Comparison of ENCODE assay signal across 28 cellular contexts in the genomic region with DNA sequence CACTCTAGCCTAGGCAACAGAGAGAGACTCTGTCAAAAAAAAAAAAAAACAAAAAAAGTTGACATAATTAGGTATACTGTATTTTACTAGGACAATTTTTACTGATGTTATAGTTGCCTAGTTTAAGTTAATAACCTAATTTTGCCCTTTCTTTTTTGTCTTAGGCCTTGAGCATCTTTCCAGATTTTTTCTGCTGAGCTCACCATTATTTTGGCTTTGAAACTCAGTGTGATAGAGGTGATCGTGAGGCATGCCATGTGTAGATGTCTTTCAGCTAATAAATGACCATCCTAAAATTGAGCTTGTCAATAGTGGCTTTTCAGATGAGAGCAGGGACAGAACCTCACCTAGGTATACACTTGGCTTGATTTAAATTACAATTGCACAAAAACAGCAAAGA. TPM values are rescaled to one million over a fixed set of nuclear protein-coding genes. Genes with fewer than 3 reads are reported as not detected.
"Had no signal": no experiment of that assay in that cellular context is flagged by ENCODE, and none has a peak within 500 bp of the region (broad histone marks: within the 10 kb centered on the region; RNA-seq: fewer than 3 reads in every experiment).

No MANE protein-coding gene starts in this region.

- DNase-seq: naive thymus-derived CD8-positive, alpha-beta T cell; occipital lobe; ovary; posterior cingulate gyrus; psoas muscle; right cardiac atrium; spleen; stimulated activated CD4-positive, alpha-beta T cell treated with anti-CD3 and anti-CD28 coated beads, Interleukin-12 subunit alpha, Interleukin-12 subunit beta, amount 100 ng/mL, for 4 hours; stimulated activated CD4-positive, alpha-beta T cell treated with anti-CD3 and anti-CD28 coated beads, Interleukin-2, amount 100 ng/mL, for 24 hours; stimulated activated CD4-positive, alpha-beta T cell treated with anti-CD3 and anti-CD28 coated beads, Interleukin-2, amount 100 ng/mL, for 48 hours; stimulated activated CD4-positive, alpha-beta T cell treated with anti-CD3 and anti-CD28 coated beads, Interleukin-4, amount 100 ng/mL, for 24 hours; stimulated activated naive B cell treated with anti-CD40 and anti-IgM and Interleukin-4, amounts not matched to agents 10 μg/mL and 1 μg/mL and 100 μg/mL, for 72 hours; stimulated activated naive CD4-positive, alpha-beta T cell treated with Interleukin-2 at 50 U/mL for 16 hours; stomach; thyroid gland; trophoblast cell; upper lobe of left lung had no signal

- FAIRE-seq: urothelium cell line had no signal

- H3K4me2 ChIP-seq: neural progenitor cell, smooth muscle cell had no signal

- H3K9me3 ChIP-seq: ovary, psoas muscle, spleen, thoracic aorta, thyroid gland, upper lobe of left lung, vagina had no signal

- H3K27ac ChIP-seq: neural progenitor cell, ovary, parathyroid adenoma, psoas muscle, skin epidermis, spleen, stomach, thoracic aorta, thyroid gland, tibial nerve, upper lobe of left lung, vagina had no signal

- ATAC-seq: naive thymus-derived CD8-positive, alpha-beta T cell; natural killer cell treated with Interleukin-12 subunit alpha and Interleukin-12 subunit beta and Interleukin-15 and Interleukin-18, amount 100 ng/mL, for 72 hours; psoas muscle; right cardiac atrium; sciatic nerve; stimulated activated effector memory CD8-positive, alpha-beta T cell treated with anti-CD3 and anti-CD28 coated beads, Interleukin-12 subunit alpha, Interleukin-12 subunit beta, amount 100 ng/mL, for 72 hours; stimulated activated naive B cell treated with anti-CD40 and anti-IgM and Interleukin-4, amounts not matched to agents 10 μg/mL and 1 μg/mL and 100 μg/mL, for 72 hours had no signal

- H3K4me3 ChIP-seq: neural progenitor cell, ovary, psoas muscle, skin epidermis, smooth muscle cell, spleen, stomach, thoracic aorta, thyroid gland, tibial nerve, upper lobe of left lung, vagina had no signal

- H3K4me1 ChIP-seq: parathyroid adenoma, psoas muscle, spleen, stomach, thyroid gland, tibial nerve, upper lobe of left lung, vagina had no signal

- H3K27me3 ChIP-seq: neural progenitor cell, ovary, spleen, stomach, thyroid gland, tibial nerve, upper lobe of left lung, vagina had no signal

- H3K36me3 ChIP-seq: neural progenitor cell, ovary, spleen, stomach, thoracic aorta, thyroid gland, tibial nerve, upper lobe of left lung, vagina had no signal

- H3K9ac ChIP-seq: neural progenitor cell, parathyroid adenoma had no signal

- H2AFZ ChIP-seq: neural progenitor cell, parathyroid adenoma had no signal

- H3K79me2 ChIP-seq: parathyroid adenoma had no signal

RNA-seq across cellular contexts. Expression of gene RPRM, which starts 47.4 kb away (rescaled TPM):
- total RNA-seq: naive thymus-derived CD8-positive, alpha-beta T cell; natural killer cell treated with Interleukin-12 subunit alpha and Interleukin-12 subunit beta and Interleukin-15 and Interleukin-18, amount 100 ng/mL, for 72 hours; psoas muscle; thoracic aorta; tibial nerve had no signal
- polyA plus RNA-seq: psoas muscle, smooth muscle cell had no signal
